16 cellular contexts compared by ENCODE assay signal in the genomic region with DNA sequence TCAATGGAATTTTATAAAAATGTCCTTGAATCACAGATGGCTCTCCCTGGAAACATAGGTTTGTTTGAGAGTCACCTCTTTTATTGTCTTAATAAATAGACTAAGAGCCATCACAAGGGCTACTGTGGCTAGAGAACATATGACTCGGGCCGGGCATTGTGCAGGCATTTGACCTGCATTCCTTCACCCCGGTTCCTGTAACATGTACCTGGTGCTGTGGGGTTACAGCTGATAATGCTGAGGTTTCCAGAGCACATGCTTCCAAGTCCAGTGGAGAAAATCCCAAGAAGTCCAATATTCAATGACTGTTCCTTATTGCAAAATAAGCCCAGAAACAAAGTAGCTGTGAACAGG. TPM values are rescaled to one million over a fixed set of nuclear protein-coding genes. Genes with fewer than 3 reads are reported as not detected.
DNase-seq lines count a peak whose midpoint lies in the region; ATAC-seq and TF ChIP-seq lines count a peak whose summit lies in the region.
"Had no signal": no experiment of that assay in that cellular context is flagged by ENCODE, and none has a peak within 500 bp of the region (broad histone marks: within the 10 kb centered on the region; RNA-seq: fewer than 3 reads in every experiment).

No MANE protein-coding gene starts in this region.

- H3K27ac Mint-ChIP-seq in neural progenitor cell: peak overlapping the region; percentile 82
- H3K27ac Mint-ChIP-seq: activated naive CD4-positive, alpha-beta T cell treated with anti-CD3 and anti-CD28 coated beads for 36 hours; B cell; natural killer cell treated with Interleukin-12 subunit alpha and Interleukin-12 subunit beta and Interleukin-15 and Interleukin-18, amount 100 ng/mL, for 72 hours had no signal

- H3K4me1 ChIP-seq in gastroesophageal sphincter: peaks cover 13 to 93% (median 31%) of the 10 kb centered on the region in 3 donors
- H3K4me1 ChIP-seq in neural progenitor cell: peaks cover 26% of the 10 kb centered on the region
- peaks cover 60 to 87% of the 10 kb centered on the region in 2 donors for H3K4me1 ChIP-seq in thyroid gland

- no peak overlapping the region for H3K9ac ChIP-seq in SK-N-MC (ENCODE audit: insufficient read length)
- no peak overlapping the region for H3K9ac ChIP-seq in neural progenitor cell

- no peaks in the 10 kb centered on the region for H3K9me3 Mint-ChIP-seq in neural progenitor cell
- H3K9me3 Mint-ChIP-seq: activated naive CD4-positive, alpha-beta T cell treated with anti-CD3 and anti-CD28 coated beads for 36 hours; natural killer cell treated with Interleukin-12 subunit alpha and Interleukin-12 subunit beta and Interleukin-15 and Interleukin-18, amount 100 ng/mL, for 72 hours had no signal

- DNase-seq in SK-N-MC (ENCODE audit: low read depth, low spot score): no peak
- no peak for DNase-seq in neural progenitor cell (ENCODE audit: low spot score)
- no peak for DNase-seq in thyroid gland
- no peak for DNase-seq in SIG-M5 (lab: John Stamatoyannopoulos, UW)
- no peak for DNase-seq in DMS153 (lab: John Stamatoyannopoulos, UW)
- no peak for DNase-seq in posterior vena cava (ENCODE audit: low spot score)
- no peak for DNase-seq in activated naive CD4-positive, alpha-beta T cell (lab: John Stamatoyannopoulos, UW)
- DNase-seq: activated naive CD4-positive, alpha-beta T cell treated with anti-CD3 and anti-CD28 coated beads for 36 hours; MG63; NCI-H2029 treated with DMSO at 0.1 percent for 48 hours; NCI-H526 treated with DMSO at 0.1 percent for 48 hours had no signal

- H3K27ac ChIP-seq in SK-N-MC: peak overlapping the region; percentile 85
- H3K27ac ChIP-seq in gastroesophageal sphincter: peak overlapping the region; percentile 90 to 97 (median 94)
- H3K27ac ChIP-seq in neural progenitor cell: peak overlapping the region; percentile 5
- H3K27ac ChIP-seq in thyroid gland: peak overlapping the region; percentile 88 to 98 (median 97)
- H3K27ac ChIP-seq: epithelial cell of prostate had no signal

- TF ChIP-seq POLR2A in gastroesophageal sphincter (IDR thresholded peaks at IDR 0.05) (no peak), thyroid gland (IDR thresholded peaks at IDR 0.05) (no peak)

- WGBS in gastroesophageal sphincter (ENCODE audit: low coverage in 1 of 2), 2 donors: 77 to 80% methylated on average over 2 to 3 of the region's 3 CpGs
- WGBS in thyroid gland, 2 donors: 48 to 58% methylated on average over 3 of the region's 3 CpGs

- TF ChIP-seq EP300 in gastroesophageal sphincter (IDR thresholded peaks at IDR 0.05): no peak

- no peak for ATAC-seq in gastroesophageal sphincter
- ATAC-seq: natural killer cell treated with Interleukin-12 subunit alpha and Interleukin-12 subunit beta and Interleukin-15 and Interleukin-18, amount 100 ng/mL, for 72 hours had no signal

- H3K4me1 Mint-ChIP-seq in neural progenitor cell: peaks cover 47% of the 10 kb centered on the region

- H3K4me2 ChIP-seq in neural progenitor cell: peak overlapping the region; percentile 46

- H3K27me3 ChIP-seq in gastroesophageal sphincter: no peaks in the 10 kb centered on the region
- H3K27me3 ChIP-seq in neural progenitor cell: no peaks in the 10 kb centered on the region
- no peaks in the 10 kb centered on the region for H3K27me3 ChIP-seq in thyroid gland
- H3K27me3 ChIP-seq: MG63 had no signal

- TF ChIP-seq CTCF in gastroesophageal sphincter (IDR thresholded peaks at IDR 0.05) (no peak), neural progenitor cell (IDR thresholded peaks at IDR 0.05) (no peak), thyroid gland (IDR thresholded peaks at IDR 0.05) (no peak)

- H2AFZ ChIP-seq in neural progenitor cell (replicated peaks): peak overlapping the region; percentile 60

- H3K36me3 Mint-ChIP-seq in neural progenitor cell: peaks cover 3% of the 10 kb centered on the region
- H3K36me3 Mint-ChIP-seq: natural killer cell treated with Interleukin-12 subunit alpha and Interleukin-12 subunit beta and Interleukin-15 and Interleukin-18, amount 100 ng/mL, for 72 hours had no signal

- no peak overlapping the region for H3K4me3 Mint-ChIP-seq in neural progenitor cell
- H3K4me3 Mint-ChIP-seq: activated naive CD4-positive, alpha-beta T cell treated with anti-CD3 and anti-CD28 coated beads for 36 hours; B cell; natural killer cell treated with Interleukin-12 subunit alpha and Interleukin-12 subunit beta and Interleukin-15 and Interleukin-18, amount 100 ng/mL, for 72 hours had no signal

- H3K27me3 Mint-ChIP-seq in neural progenitor cell (ENCODE audit: insufficient read depth, low read depth): peaks cover 2% of the 10 kb centered on the region
- H3K27me3 Mint-ChIP-seq: B cell; natural killer cell treated with Interleukin-12 subunit alpha and Interleukin-12 subunit beta and Interleukin-15 and Interleukin-18, amount 100 ng/mL, for 72 hours had no signal

- intact Hi-C loops in thyroid gland (cut with DNase I): no loop called here
- intact Hi-C loops in posterior vena cava (cut with DNase I): no loop called here

- H3K36me3 ChIP-seq in SK-N-MC (ENCODE audit: insufficient read depth, low read length) (0 out of 2 replicates have a peak, but pooled peaks cover 1% of the 10 kb centered on the region), gastroesophageal sphincter (no peaks in the 10 kb centered on the region), neural progenitor cell (no peaks in the 10 kb centered on the region), thyroid gland (no peaks in the 10 kb centered on the region)
- H3K36me3 ChIP-seq: MG63 had no signal

- no peaks in the 10 kb centered on the region for H3K9me3 ChIP-seq in SK-N-MC (ENCODE audit: low read depth, low read length)
- H3K9me3 ChIP-seq in gastroesophageal sphincter: no peaks in the 10 kb centered on the region
- H3K9me3 ChIP-seq in neural progenitor cell (ENCODE audit: low read depth): no peaks in the 10 kb centered on the region
- no peaks in the 10 kb centered on the region for H3K9me3 ChIP-seq in thyroid gland
- H3K9me3 ChIP-seq: MG63 had no signal

- H3K4me3 ChIP-seq in SK-N-MC: peak overlapping the region; percentile 32
- no peak overlapping the region for H3K4me3 ChIP-seq in gastroesophageal sphincter
- no peak overlapping the region for H3K4me3 ChIP-seq in neural progenitor cell
- H3K4me3 ChIP-seq in thyroid gland (replicated peaks in 1 of 3): no peak overlapping the region
- H3K4me3 ChIP-seq: MG63, skin epidermis had no signal

- H3K79me2 ChIP-seq in neural progenitor cell (ENCODE audit: low read depth): no peaks in the 10 kb centered on the region

- no peaks in the 10 kb centered on the region for H4K20me1 ChIP-seq in neural progenitor cell (ENCODE audit: low read depth)

- H3F3A ChIP-seq in neural progenitor cell (ENCODE audit: low read depth): peaks cover 21% of the 10 kb centered on the region

RNA-seq across cellular contexts. Expression of a gene that starts 1.0 kb away (rescaled TPM):
- 100 to 1,000 TPM in 3 of 4 donors, 10 to 100 TPM in 1; 49.4 to 230 (median 138) TPM for total RNA-seq in gastroesophageal sphincter
- 2.4 and 5.0 TPM in 2 replicates for total RNA-seq in neural progenitor cell (ENCODE audit: low replicate concordance)
- total RNA-seq in thyroid gland: 100 to 1,000 TPM; 115 to 178 (median 140) TPM
- total RNA-seq in posterior vena cava: 10 to 100 TPM; 29.4 to 49.7 TPM

RNA-seq across cellular contexts. Expression of a gene that starts 18.0 kb away (rescaled TPM):
- 10 to 100 TPM; 12.1 to 18.2 (median 17.3) TPM for total RNA-seq in gastroesophageal sphincter
- 71.0 and 132 TPM in 2 replicates for total RNA-seq in neural progenitor cell (ENCODE audit: low replicate concordance)
- total RNA-seq in thyroid gland: 10 to 100 TPM; 33.1 to 45.5 (median 37.5) TPM
- total RNA-seq in posterior vena cava: 10 to 100 TPM; 10.3 to 11.1 TPM

RNA-seq across cellular contexts. Expression of a gene that starts 22.1 kb away (rescaled TPM):
- 10 to 100 TPM; 13.5 to 21.9 (median 16.9) TPM for total RNA-seq in gastroesophageal sphincter
- 18.5 TPM in 2 replicates for total RNA-seq in neural progenitor cell (ENCODE audit: low replicate concordance)
- 10 to 100 TPM in 3 of 4 donors, 1 to 10 TPM in 1; 7.6 to 34.5 (median 16.7) TPM for total RNA-seq in thyroid gland
- total RNA-seq in posterior vena cava: 10 to 100 TPM; 13.3 to 18.4 TPM

Comparison
In these comparisons a context has a peak if more than half of its experiments do, and no peak if none do; other contexts are left out.
1. H3K27ac ChIP-seq: peak in every context shown above with its lines; median percentile 97 in thyroid gland; 94 in gastroesophageal sphincter; 85 in SK-N-MC; 5 in neural progenitor cell.